24 cellular contexts compared by ENCODE assay signal in genomic region chr17:204427-205175, GRCh38. TPM values are rescaled to one million over a fixed set of nuclear protein-coding genes. Genes with fewer than 3 reads are reported as not detected.
"Had no signal": no experiment of that assay in that cellular context is flagged by ENCODE, and none has a peak within 500 bp of the region (broad histone marks: within the 10 kb centered on the region; RNA-seq: fewer than 3 reads in every experiment).

No MANE protein-coding gene starts in this region.

- H3K27ac ChIP-seq: hepatocyte, prostate gland, right atrium auricular region, stomach, suprapubic skin, tibial nerve, VCaP had no signal

- H3K27me3 ChIP-seq: hepatocyte, right atrium auricular region, tibial nerve had no signal

- FAIRE-seq: endothelial cell of umbilical vein had no signal

- ATAC-seq: activated CD8-positive, alpha-beta T cell treated with anti-CD3 and anti-CD28 coated beads, Interleukin-2, amount 10 ng/mL, durations not matched to agents 7 days and 5 days; effector memory CD8-positive, alpha-beta T cell; esophagus mucosa; SK-N-SH treated with all-trans-retinoic acid at 6 μM for 48 hours had no signal

- H3K4me1 Mint-ChIP-seq: activated naive CD8-positive, alpha-beta T cell treated with anti-CD3 and anti-CD28 coated beads for 36 hours; immature natural killer cell; neural crest cell had no signal

- H3K36me3 ChIP-seq: prostate gland, right atrium auricular region, stomach, suprapubic skin, tibial nerve had no signal

- H3K27ac Mint-ChIP-seq: activated CD8-positive, alpha-beta T cell treated with anti-CD3 and anti-CD28 coated beads, Interleukin-2, amount 10 ng/mL, durations not matched to agents 7 days and 5 days; activated naive CD8-positive, alpha-beta T cell treated with anti-CD3 and anti-CD28 coated beads for 36 hours; activated T-helper 1 cell treated with anti-CD3 and anti-CD28 coated beads, Interleukin-12 subunit alpha, Interleukin-12 subunit beta, Interleukin-2, Interleukin-4 antibody, amounts not matched to agents 30 ng/mL and 10 ng/mL and 1 ng/mL, durations not matched to agents 14 hours and 24 hours and 36 hours; effector memory CD8-positive, alpha-beta T cell had no signal

- H3K4me3 Mint-ChIP-seq: activated CD8-positive, alpha-beta T cell treated with anti-CD3 and anti-CD28 coated beads, Interleukin-2, amount 10 ng/mL, durations not matched to agents 7 days and 5 days; activated naive CD8-positive, alpha-beta T cell treated with anti-CD3 and anti-CD28 coated beads for 36 hours; activated T-helper 1 cell treated with anti-CD3 and anti-CD28 coated beads, Interleukin-12 subunit alpha, Interleukin-12 subunit beta, Interleukin-2, Interleukin-4 antibody, amounts not matched to agents 30 ng/mL and 10 ng/mL and 1 ng/mL, durations not matched to agents 14 hours and 24 hours and 36 hours; effector memory CD8-positive, alpha-beta T cell; immature natural killer cell; neural crest cell had no signal

- H3K4me2 ChIP-seq: hepatocyte had no signal

- H2AFZ ChIP-seq: hepatocyte had no signal

- H3K79me2 ChIP-seq: hepatocyte had no signal

- H3K9me3 ChIP-seq: prostate gland, right atrium auricular region, stomach, suprapubic skin had no signal

- H3K4me3 ChIP-seq: hepatocyte, prostate gland, right atrium auricular region, stomach, suprapubic skin, tibial nerve had no signal

- H3K4me1 ChIP-seq: prostate gland had no signal

- H3K36me3 Mint-ChIP-seq: activated naive CD8-positive, alpha-beta T cell treated with anti-CD3 and anti-CD28 coated beads for 36 hours had no signal

- DNase-seq: activated CD4-positive, alpha-beta T cell treated with anti-CD3 and anti-CD28 coated beads for 1 hour; activated CD4-positive, alpha-beta T cell treated with anti-CD3 and anti-CD28 coated beads, Interleukin-2, amount 50 U/mL, for 1 hour; activated CD8-positive, alpha-beta T cell treated with anti-CD3 and anti-CD28 coated beads, Interleukin-2, amount 10 ng/mL, durations not matched to agents 7 days and 5 days; activated gamma-delta T cell treated with Interleukin-2 at 50 U/mL for 16 hours; activated naive CD8-positive, alpha-beta T cell treated with anti-CD3 and anti-CD28 coated beads for 36 hours; amniotic stem cell; effector memory CD8-positive, alpha-beta T cell; foreskin melanocyte; immature natural killer cell; kidney glomerular epithelial cell; stimulated activated CD4-positive, alpha-beta T cell treated with anti-CD3 and anti-CD28 coated beads, Interleukin-12 subunit alpha, Interleukin-12 subunit beta, amount 100 ng/mL, for 4 hours; stomach had no signal

- H3K9me3 Mint-ChIP-seq: activated naive CD8-positive, alpha-beta T cell treated with anti-CD3 and anti-CD28 coated beads for 36 hours; activated T-helper 1 cell treated with anti-CD3 and anti-CD28 coated beads, Interleukin-12 subunit alpha, Interleukin-12 subunit beta, Interleukin-2, Interleukin-4 antibody, amounts not matched to agents 30 ng/mL and 10 ng/mL and 1 ng/mL, durations not matched to agents 14 hours and 24 hours and 36 hours had no signal

RNA-seq across cellular contexts. Expression of gene DOC2B, which starts 23.2 kb away (rescaled TPM):
- total RNA-seq: activated CD8-positive, alpha-beta T cell treated with anti-CD3 and anti-CD28 coated beads, Interleukin-2, amount 10 ng/mL, durations not matched to agents 7 days and 5 days; osteocyte had no signal
- polyA plus RNA-seq: immature natural killer cell had no signal
